2 cellular contexts compared by ENCODE assay signal in genomic region chr10:68840650-68841049, GRCh38. TPM values are rescaled to one million over a fixed set of nuclear protein-coding genes. Genes with fewer than 3 reads are reported as not detected.
A peak's percentile ranks its signal among the peaks of the same experiment; 100 is the strongest.
DNase-seq lines count a peak whose midpoint lies in the region; TF ChIP-seq lines count a peak whose summit lies in the region.
"Not testable (repeated sequence)": the region's sequence is repeated elsewhere in the genome, so short reads cannot be mapped to it uniquely, and the experiment has no call there.

No MANE protein-coding gene starts in this region.

- not testable (repeated sequence) for H3K36me3 Mint-ChIP-seq in neural crest cell (ENCODE audit: low read depth)

- H3K27ac Mint-ChIP-seq in neural crest cell (ENCODE audit: unreplicated experiment): peak overlapping the region; percentile 19

- H3K9me3 Mint-ChIP-seq in neural crest cell: not testable (repeated sequence)

- not testable (repeated sequence) for H3K27me3 Mint-ChIP-seq in neural crest cell (ENCODE audit: low read depth)

- H3K27ac ChIP-seq in HEK293 (ENCODE audit: extremely low read depth, low read depth, low read length): not testable (repeated sequence)

- POLR2A ChIA-PET in HEK293 (lab: Yijun Ruan, JAX): not testable (repeated sequence)

- H3K36me3 ChIP-seq in HEK293 (ENCODE audit: control insufficient read depth in 2 of 2, insufficient read depth in 1 of 2, low read length in 2 of 2): not testable (repeated sequence)

- not testable (repeated sequence) for TF ChIP-seq CTCF in HEK293 (tag by site-specific recombination; IDR thresholded peaks at IDR 0.05); neural crest cell (conservative IDR thresholded peaks at IDR 0.05)

- not testable (repeated sequence) for H3K9me3 ChIP-seq in HEK293 (ENCODE audit: control insufficient read depth, insufficient read depth, low read depth, low read length)

- H3K4me3 ChIP-seq in HEK293 (ENCODE audit: low read depth, low read length): not testable (repeated sequence)

- H3K4me1 ChIP-seq in HEK293 (ENCODE audit: control insufficient read depth, insufficient read depth, low read length): not testable (repeated sequence)

- H3K4me3 Mint-ChIP-seq in neural crest cell: not testable (repeated sequence)

- CTCF ChIA-PET in HEK293 (lab: Yijun Ruan, JAX): not testable (repeated sequence)

- DNase-seq in neural crest cell (ENCODE audit: low read depth, low spot score): not testable (repeated sequence)

- not testable (repeated sequence) for H3K4me1 Mint-ChIP-seq in neural crest cell

TF ChIP-seq in HEK293, 187 proteins besides CTCF, POLR2A, EP300 and RAD21:
- TF ChIP-seq ZNF600 (tag by site-specific recombination; IDR thresholded peaks at IDR 0.05): peak; percentile 64; the same call in 1 of the 2 replicates

RNA-seq across cellular contexts. Expression of gene STOX1, which starts 13.3 kb away (rescaled TPM):
- 8.7 and 8.8 TPM in 2 replicates for total RNA-seq in neural crest cell
